12 cellular contexts compared by ENCODE assay signal in the genomic region with DNA sequence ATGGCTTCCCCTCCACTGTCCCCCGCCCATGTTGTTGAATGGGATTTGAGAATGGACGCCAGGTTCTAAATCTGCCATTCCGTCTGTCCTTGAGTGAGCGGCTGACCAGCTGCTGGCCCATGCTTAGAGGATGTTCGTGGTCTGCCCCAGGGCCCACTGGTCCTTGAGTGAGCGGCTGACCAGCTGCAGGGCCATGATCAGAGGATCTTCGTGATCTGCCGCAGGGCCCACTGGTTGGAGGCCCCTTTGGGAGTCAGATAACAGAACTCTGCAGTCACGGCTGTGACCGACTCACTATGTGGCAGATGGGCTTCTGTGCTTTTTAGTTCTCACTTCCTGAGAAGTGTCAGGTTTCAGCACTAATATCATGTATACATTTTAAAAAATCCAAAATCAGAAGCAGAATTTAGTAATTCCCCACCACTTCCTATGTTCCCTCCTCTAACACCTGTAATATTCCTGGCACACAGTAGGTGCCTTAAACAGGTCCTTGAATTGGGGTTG. TPM values are rescaled to one million over a fixed set of nuclear protein-coding genes. Genes with fewer than 3 reads are reported as not detected.
DNase-seq lines count a peak whose midpoint lies in the region; TF ChIP-seq lines count a peak whose summit lies in the region.
"Had no signal": no experiment of that assay in that cellular context is flagged by ENCODE, and none has a peak within 500 bp of the region (broad histone marks: within the 10 kb centered on the region; RNA-seq: fewer than 3 reads in every experiment).

No MANE protein-coding gene starts in this region.

- intact Hi-C loops in activated naive CD4-positive, alpha-beta T cell treated with anti-CD3 and anti-CD28 coated beads for 36 hours (cut with micrococcal nuclease) = no loop called here
- intact Hi-C loops in CD4-positive, alpha-beta memory T cell (cut with micrococcal nuclease) = no loop called here
- intact Hi-C loops in esophagus squamous epithelium (cut with DNase I) = no loop called here

- POLR2A ChIA-PET in CD4-positive, alpha-beta memory T cell (lab: Charles Lee; ENCODE audit: partially characterized antibody) = no interaction called here

- peak overlapping the region; percentile 95 for H3K27ac Mint-ChIP-seq in chondrocyte (ENCODE audit: unreplicated experiment)
- H3K27ac Mint-ChIP-seq in activated naive CD4-positive, alpha-beta T cell treated with anti-CD3 and anti-CD28 coated beads for 36 hours = no peak overlapping the region
- H3K27ac Mint-ChIP-seq in CD4-positive, alpha-beta memory T cell = no peak overlapping the region

- CTCF ChIA-PET in activated naive CD4-positive, alpha-beta T cell treated with anti-CD3 and anti-CD28 coated beads for 36 hours (lab: Charles Lee) = interaction anchor here (1.4 kb wide), 1 partner anchor 106 kb away, joined by 4 read pairs; no protein-coding TSS in a partner anchor
- CTCF ChIA-PET in CD4-positive, alpha-beta memory T cell (lab: Charles Lee; ENCODE audit: partially characterized antibody) = no interaction called here

- TF ChIP-seq CTCF in chondrocyte (IDR thresholded peaks at IDR 0.05) (no peak), esophagus squamous epithelium (IDR thresholded peaks at IDR 0.05) (no peak)

- H3K9me3 ChIP-seq in muscle layer of colon (ENCODE audit: low read length) = no peaks in the 10 kb centered on the region
- no peaks in the 10 kb centered on the region for H3K9me3 ChIP-seq in CD4-positive, alpha-beta memory T cell (ENCODE audit: control insufficient read depth in 1 of 2, low read length in 2 of 2)
- no peaks in the 10 kb centered on the region for H3K9me3 ChIP-seq in esophagus squamous epithelium

- H3K36me3 ChIP-seq in muscle layer of colon (ENCODE audit: insufficient read depth, low read length) (no peaks in the 10 kb centered on the region), esophagus squamous epithelium (no peaks in the 10 kb centered on the region)
- peaks cover 5% of the 10 kb centered on the region for H3K36me3 ChIP-seq in CD4-positive, alpha-beta memory T cell (ENCODE audit: insufficient read depth, low read length)

- H3K4me1 ChIP-seq in muscle layer of colon (ENCODE audit: insufficient read depth, low read length) = peaks cover 33% of the 10 kb centered on the region
- H3K4me1 ChIP-seq in CD4-positive, alpha-beta memory T cell (ENCODE audit: insufficient read depth, low read length) = peaks cover 8% of the 10 kb centered on the region
- H3K4me1 ChIP-seq in esophagus squamous epithelium = peaks cover 7 to 72% (median 25%) of the 10 kb centered on the region in 3 donors

- DNase-seq in COLO668 (lab: John Stamatoyannopoulos, UW; ENCODE audit: unreplicated experiment) (peak; percentile 29), NCI-H524 treated with DMSO at 0.1 percent for 48 hours (lab: John Stamatoyannopoulos, UW) (peak; percentile 96), chondrocyte (ENCODE audit: low spot score) (no peak), esophagus squamous epithelium (lab: John Stamatoyannopoulos, UW) (no peak)
- no peak for DNase-seq in stimulated activated CD4-positive, alpha-beta T cell treated with anti-CD3 and anti-CD28 coated beads, Interleukin-15, amount 100 ng/mL, for 24 hours
- no peak for DNase-seq in activated naive CD4-positive, alpha-beta T cell treated with anti-CD3 and anti-CD28 coated beads for 36 hours
- no peak for DNase-seq in CD4-positive, alpha-beta memory T cell
- DNase-seq: CD4-positive, CD25-positive, alpha-beta regulatory T cell; KG1; NCI-H446 had no signal

- peaks cover 66% of the 10 kb centered on the region for H3K4me1 Mint-ChIP-seq in chondrocyte (ENCODE audit: low read depth)
- no peaks in the 10 kb centered on the region for H3K4me1 Mint-ChIP-seq in activated naive CD4-positive, alpha-beta T cell treated with anti-CD3 and anti-CD28 coated beads for 36 hours (ENCODE audit: low read depth)
- peaks cover 9 to 33% (median 11%) of the 10 kb centered on the region in 4 donors for H3K4me1 Mint-ChIP-seq in CD4-positive, alpha-beta memory T cell

- H3K4me3 ChIP-seq in muscle layer of colon (ENCODE audit: low read depth in 1 of 2, low read length in 2 of 2) (no peak overlapping the region), esophagus squamous epithelium (no peak overlapping the region)
- H3K4me3 ChIP-seq in CD4-positive, alpha-beta memory T cell (ENCODE audit: low read length in 2 of 2) = no peak overlapping the region

- H3K27me3 Mint-ChIP-seq in chondrocyte (ENCODE audit: low read depth) = no peaks in the 10 kb centered on the region
- no peaks in the 10 kb centered on the region for H3K27me3 Mint-ChIP-seq in activated naive CD4-positive, alpha-beta T cell treated with anti-CD3 and anti-CD28 coated beads for 36 hours (ENCODE audit: low read depth)
- no peaks in the 10 kb centered on the region for H3K27me3 Mint-ChIP-seq in CD4-positive, alpha-beta memory T cell
- H3K27me3 Mint-ChIP-seq: CD4-positive, CD25-positive, alpha-beta regulatory T cell; central memory CD8-positive, alpha-beta T cell had no signal

- H3K4me3 Mint-ChIP-seq in chondrocyte (ENCODE audit: unreplicated experiment) = no peak overlapping the region
- no peak overlapping the region for H3K4me3 Mint-ChIP-seq in activated naive CD4-positive, alpha-beta T cell treated with anti-CD3 and anti-CD28 coated beads for 36 hours
- H3K4me3 Mint-ChIP-seq in CD4-positive, alpha-beta memory T cell = no peak overlapping the region
- H3K4me3 Mint-ChIP-seq: CD4-positive, CD25-positive, alpha-beta regulatory T cell; central memory CD8-positive, alpha-beta T cell had no signal

- TF ChIP-seq POLR2A in esophagus squamous epithelium (IDR thresholded peaks at IDR 0.05) = no peak

- WGBS in esophagus squamous epithelium, 2 donors = 76 to 94% methylated on average over 3 to 5 of the region's 10 CpGs

- H3K9ac ChIP-seq in muscle layer of colon (ENCODE audit: low read length) = no peak overlapping the region

- H3K27ac ChIP-seq in muscle layer of colon (ENCODE audit: low read depth, low read length) = peak overlapping the region; percentile 26
- H3K27ac ChIP-seq in CD4-positive, alpha-beta memory T cell (ENCODE audit: low read depth, low read length) = no peak overlapping the region
- peak overlapping the region in 2 of 4 donors; percentile 28 to 44 for H3K27ac ChIP-seq in esophagus squamous epithelium

- peaks cover 2% of the 10 kb centered on the region for H3K36me3 Mint-ChIP-seq in chondrocyte (ENCODE audit: low read depth)
- peaks cover 2% of the 10 kb centered on the region for H3K36me3 Mint-ChIP-seq in activated naive CD4-positive, alpha-beta T cell treated with anti-CD3 and anti-CD28 coated beads for 36 hours (ENCODE audit: low read depth)
- peaks cover 3 to 8% of the 10 kb centered on the region in 2 donors for H3K36me3 Mint-ChIP-seq in CD4-positive, alpha-beta memory T cell

- H3K27me3 ChIP-seq in muscle layer of colon (ENCODE audit: control insufficient read depth in 1 of 2, insufficient read depth in 2 of 2, low read length in 2 of 2) (no peaks in the 10 kb centered on the region), esophagus squamous epithelium (no peaks in the 10 kb centered on the region)
- no peaks in the 10 kb centered on the region for H3K27me3 ChIP-seq in CD4-positive, alpha-beta memory T cell (ENCODE audit: insufficient read depth, low read length)

- no peaks in the 10 kb centered on the region for H3K9me3 Mint-ChIP-seq in chondrocyte (ENCODE audit: low read depth)
- H3K9me3 Mint-ChIP-seq in activated naive CD4-positive, alpha-beta T cell treated with anti-CD3 and anti-CD28 coated beads for 36 hours = no peaks in the 10 kb centered on the region
- no peaks in the 10 kb centered on the region for H3K9me3 Mint-ChIP-seq in CD4-positive, alpha-beta memory T cell
- H3K9me3 Mint-ChIP-seq: CD4-positive, CD25-positive, alpha-beta regulatory T cell; central memory CD8-positive, alpha-beta T cell had no signal

RNA-seq across cellular contexts. Expression of gene MICAL3, which starts 54.1 kb away (rescaled TPM):
- total RNA-seq in chondrocyte (49.6 to 74.4 TPM (median 68.2 TPM) in 3 replicates), esophagus squamous epithelium (10 to 100 TPM; 11.2 to 30.9 (median 15.9) TPM)
- 10 to 100 TPM; 21.0 to 25.8 TPM for total RNA-seq in activated naive CD4-positive, alpha-beta T cell treated with anti-CD3 and anti-CD28 coated beads for 36 hours
- 10 to 100 TPM; 25.9 to 28.9 TPM for total RNA-seq in CD4-positive, alpha-beta memory T cell
- polyA plus RNA-seq in CD4-positive, alpha-beta memory T cell = 1 to 10 TPM in 1 of 2 donors, under 1 TPM in 1; 0.97 to 2.9 TPM

Comparison
In these comparisons a context has a peak if more than half of its experiments do, and no peak if none do; other contexts are left out.
1. DNase-seq: peak in COLO668 (single experiment) and NCI-H524 treated with DMSO at 0.1 percent for 48 hours (single experiment); none in chondrocyte (single experiment), stimulated activated CD4-positive, alpha-beta T cell treated with anti-CD3 and anti-CD28 coated beads, Interleukin-15, amount 100 ng/mL, for 24 hours (single experiment), activated naive CD4-positive, alpha-beta T cell treated with anti-CD3 and anti-CD28 coated beads for 36 hours (single experiment), CD4-positive, alpha-beta memory T cell (0 of 5) and esophagus squamous epithelium (single experiment).